In the genomic region with DNA sequence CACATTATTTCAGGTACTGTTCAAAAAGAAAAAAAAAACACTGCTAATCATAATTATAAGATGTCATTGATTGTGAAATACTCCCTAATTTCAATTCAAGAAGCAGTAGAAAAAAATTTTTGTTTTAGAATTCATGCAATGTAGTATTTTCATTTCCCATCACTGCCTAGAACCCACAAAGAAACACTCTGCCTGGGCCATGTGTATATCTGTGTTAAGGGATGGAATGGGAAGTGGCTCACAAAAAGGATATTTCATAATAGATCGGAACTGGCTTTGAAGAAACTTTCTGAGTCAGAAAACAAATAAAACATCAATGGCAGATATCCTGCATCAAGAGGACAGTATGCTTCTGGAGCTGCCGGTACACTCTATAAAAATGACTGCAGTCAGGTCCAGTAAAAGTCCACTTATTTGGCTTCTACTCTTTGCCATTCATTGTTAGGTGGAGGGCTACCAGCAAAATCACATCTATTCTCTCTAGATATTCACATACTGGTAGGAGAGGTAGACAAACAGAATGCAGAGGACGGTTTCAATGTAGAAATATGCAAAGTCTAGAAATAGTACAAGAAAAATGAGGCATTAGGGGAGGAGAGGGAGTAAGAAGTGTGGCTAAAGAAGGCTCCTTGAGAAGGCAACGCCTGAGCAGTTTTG, we compare ENCODE assay signal across 12 cellular contexts.
A peak's percentile ranks its signal among the peaks of the same experiment; 100 is the strongest.
DNase-seq lines count a peak whose midpoint lies in the region; ATAC-seq, FAIRE-seq and TF ChIP-seq lines count a peak whose summit lies in the region.
"Had no signal": no experiment of that assay in that cellular context is flagged by ENCODE, and none has a peak within 500 bp of the region (broad histone marks: within the 10 kb centered on the region; RNA-seq: fewer than 3 reads in every experiment).

No MANE protein-coding gene starts in this region.

- no peak overlapping the region for H3K23ac ChIP-seq in IMR-90 (ENCODE audit: low read depth, low read length)

- no peaks in the 10 kb centered on the region for H4K20me1 ChIP-seq in IMR-90 (ENCODE audit: insufficient read depth, low read length)
- H4K20me1 ChIP-seq: BLaER1 treated with 17β-estradiol and CSF1 and Interleukin-3, amounts not matched to agents 10 nM and 100 nM had no signal

- H3K18ac ChIP-seq in IMR-90 (ENCODE audit: low read depth, low read length): peak overlapping the region; percentile 7; the same call in 1 of the 2 replicates

- no peak overlapping the region for H2AK9ac ChIP-seq in IMR-90 (replicated peaks; ENCODE audit: low read depth, low read length, poor library complexity)

- no peak overlapping the region for H2AK5ac ChIP-seq in IMR-90 (ENCODE audit: low read depth, low read length)

- no peaks in the 10 kb centered on the region for H3K27me3 ChIP-seq in IMR-90 (ENCODE audit: control insufficient read depth, insufficient read depth, low read length)
- H3K27me3 ChIP-seq in dorsolateral prefrontal cortex: peaks cover 0 to 4% (median 0%) of the 10 kb centered on the region in 45 donors
- H3K27me3 ChIP-seq in HAP-1 (ENCODE audit: low read depth): peaks cover 3% of the 10 kb centered on the region; the same call in 1 of the 2 replicates
- H3K27me3 ChIP-seq: BLaER1 treated with 17β-estradiol and CSF1 and Interleukin-3, amounts not matched to agents 10 nM and 100 nM had no signal

- H4K5ac ChIP-seq in IMR-90 (ENCODE audit: low read depth, low read length): peak overlapping the region; percentile 10; the same call in 1 of the 2 replicates

- POLR2A ChIA-PET in IMR-90 (lab: Charles Lee; ENCODE audit: unreplicated experiment): no interaction called here

- no peak for TF ChIP-seq POLR2A in IMR-90 (IDR thresholded peaks at IDR 0.05; ENCODE audit: low read depth, low read length)

- peak overlapping the region in 1 of 2 experiments; percentile 11; a peak in 1 of 4 replicates for H4K8ac ChIP-seq in IMR-90 (ENCODE audit: low read depth in 2 of 2, low read length in 2 of 2)

- H3K4me1 ChIP-seq in IMR-90 (ENCODE audit: control insufficient read depth, insufficient read depth, low read length) (peaks cover 17% of the 10 kb centered on the region), HAP-1 (peaks cover 16% of the 10 kb centered on the region)

- H2BK20ac ChIP-seq in IMR-90 (ENCODE audit: low read depth, low read length): no peak overlapping the region

- H3K27ac ChIP-seq in IMR-90 (ENCODE audit: insufficient read depth, low read length) (no peak overlapping the region), dorsolateral prefrontal cortex (peak overlapping the region in 3 of 59 donors; percentile 42 to 46 (median 44))

- H2BK5ac ChIP-seq in IMR-90 (ENCODE audit: low read depth, low read length, poor library complexity, severe bottlenecking): peak overlapping the region; percentile 60

- DNase-seq in AG10803 (ENCODE audit: low read depth) (peak; percentile 82), IMR-90 (peak; percentile 67), iris pigment epithelial cell (ENCODE audit: low read depth) (peak; percentile 89), dorsolateral prefrontal cortex (no peak), germinal center (ENCODE audit: low spot score) (no peak), HAP-1 (ENCODE audit: low spot score in 2 of 2) (no peak), frontal cortex (ENCODE audit: low spot score in 2 of 2) (no peak)
- DNase-seq: activated CD4-positive, CD25-positive, alpha-beta regulatory T cell; head of caudate nucleus; NCI-H187 treated with DMSO at 0.1 percent for 48 hours had no signal

- FAIRE-seq in TTC549 (lab: Jason Lieb, UNC) (peak; percentile 68), frontal cortex (lab: Jason Lieb, UNC) (no peak)

- H3K9ac ChIP-seq in IMR-90 (ENCODE audit: low read depth, low read length): no peak overlapping the region
- H3K9ac ChIP-seq: BLaER1 treated with 17β-estradiol and CSF1 and Interleukin-3, amounts not matched to agents 10 nM and 100 nM had no signal

- H3K14ac ChIP-seq in IMR-90 (replicated peaks; ENCODE audit: low read depth, low read length): no peak overlapping the region; the same call in 1 of the 2 replicates

- no CpG with 5 or more reads among the region's 4 CpGs for WGBS in IMR-90 (ENCODE audit: extremely low coverage in 2 of 2, insufficient read length in 1 of 2), 2 experiments

- H2AFZ ChIP-seq in IMR-90 (replicated peaks; ENCODE audit: low read length, poor library complexity): no peak overlapping the region

- no peak overlapping the region for H3K4ac ChIP-seq in IMR-90 (ENCODE audit: low read depth, low read length)

- H3K36me3 ChIP-seq in IMR-90 (ENCODE audit: control insufficient read depth, insufficient read depth, low read length) (no peaks in the 10 kb centered on the region), HAP-1 (replicated peaks) (no peaks in the 10 kb centered on the region)
- H3K36me3 ChIP-seq: BLaER1 treated with 17β-estradiol and CSF1 and Interleukin-3, amounts not matched to agents 10 nM and 100 nM had no signal

- ATAC-seq in IMR-90 (ENCODE audit: low read depth): peak; percentile 64

- TF ChIP-seq RAD21 in IMR-90 (IDR thresholded peaks at IDR 0.05; ENCODE audit: low read length): no peak

- dilution Hi-C loops in IMR-90 (cut with HindIII; ENCODE audit: low sequenced_read_pairs, unreplicated experiment): no loop called here

- H4K91ac ChIP-seq in IMR-90 (ENCODE audit: insufficient read depth, low read depth, low read length): no peak overlapping the region

- H3K79me1 ChIP-seq in IMR-90 (ENCODE audit: low read depth in 1 of 2, low read length in 2 of 2): no peaks in the 10 kb centered on the region

- CTCF ChIA-PET in IMR-90 (lab: Yijun Ruan, JAX): interaction anchor here (0.8 kb wide), 1 partner anchor 25 kb away, joined by 4 read pairs; no protein-coding TSS in a partner anchor

- H3K4me3 ChIP-seq in AG10803 (ENCODE audit: low read length) (no peak overlapping the region), IMR-90 (ENCODE audit: insufficient read depth, low read depth, low read length) (no peak overlapping the region), dorsolateral prefrontal cortex (no peak overlapping the region), HAP-1 (no peak overlapping the region)
- H3K4me3 ChIP-seq: BLaER1 treated with 17β-estradiol and CSF1 and Interleukin-3, amounts not matched to agents 10 nM and 100 nM had no signal

- TF ChIP-seq CTCF in AG10803 (conservative IDR thresholded peaks at IDR 0.05; ENCODE audit: low read length): no peak
- no peak for TF ChIP-seq CTCF in IMR-90 (conservative IDR thresholded peaks at IDR 0.05; ENCODE audit: low read depth, low read length)
- TF ChIP-seq CTCF in dorsolateral prefrontal cortex (IDR thresholded peaks at IDR 0.05 in 54 of 56, conservative IDR thresholded peaks at IDR 0.05 in 2 of 56; ENCODE audit: low read depth in 1 of 56, partially characterized antibody in 56 of 56): no peak

- intact Hi-C loops in IMR-90 (cut with micrococcal nuclease) (loop anchor here (5.0 kb wide), 1 partner anchor 35 kb away; no protein-coding TSS in a partner anchor), dorsolateral prefrontal cortex (cut with DNase I) (no loop called here)

- H3K56ac ChIP-seq in IMR-90 (ENCODE audit: extremely low read depth, insufficient read depth, low read length): no peak overlapping the region

- peak overlapping the region; percentile 19; the same call in 1 of the 2 replicates for H3K4me2 ChIP-seq in IMR-90 (ENCODE audit: low read depth, low read length)

- no peaks in the 10 kb centered on the region for H3K9me3 ChIP-seq in IMR-90 (ENCODE audit: control insufficient read depth, insufficient read depth, low read length)
- no peaks in the 10 kb centered on the region; the same call in 1 of the 2 replicates for H3K9me3 ChIP-seq in HAP-1
- H3K9me3 ChIP-seq: BLaER1 treated with 17β-estradiol and CSF1 and Interleukin-3, amounts not matched to agents 10 nM and 100 nM had no signal

- H3K9me1 ChIP-seq in IMR-90 (ENCODE audit: insufficient read depth, low read length): peaks cover 2% of the 10 kb centered on the region; the same call in 1 of the 2 replicates

- BruUV-seq in IMR-90 (replicated peaks; lab: Mats Ljungman, UMichigan): no TSS peak

- H2BK120ac ChIP-seq in IMR-90 (ENCODE audit: low read depth, low read length): no peak overlapping the region

- in situ Hi-C loops in IMR-90 (cut with MboI; ENCODE audit: low sequenced_read_pairs): no loop called here
- in situ Hi-C loops in HAP-1 (cut with MboI; ENCODE audit: low sequenced_read_pairs): no loop called here

- no peak overlapping the region for H2BK15ac ChIP-seq in IMR-90 (ENCODE audit: low read depth, low read length)

TF ChIP-seq in IMR-90, 13 proteins besides CTCF, POLR2A, EP300 and RAD21:
- TF ChIP-seq CEBPB (IDR thresholded peaks at IDR 0.05; ENCODE audit: low read depth, low read length): peak; percentile 47; the same call in 1 of the 2 replicates
- TF ChIP-seq FOS (IDR thresholded peaks at IDR 0.05; ENCODE audit: low read depth, low read length): no peak
- TF ChIP-seq MAFK (IDR thresholded peaks at IDR 0.05; ENCODE audit: low read depth, low read length): no peak
- TF ChIP-seq NFE2L2 (IDR thresholded peaks at IDR 0.05; ENCODE audit: low read depth, low read length): no peak

Comparison
In these comparisons a context has a peak if more than half of its experiments do, and no peak if none do; other contexts are left out.
1. DNase-seq: peak in AG10803 (single experiment), IMR-90 (single experiment) and iris pigment epithelial cell (single experiment); none in dorsolateral prefrontal cortex (0 of 10), germinal center (single experiment), HAP-1 (0 of 2) and frontal cortex (0 of 2).